In genomic region chr2:190670182-190670946, GRCh38 we compare ENCODE assay signal across 1 cellular context.
TF ChIP-seq lines count a peak whose summit lies in the region.

No MANE protein-coding gene starts in this region.

TF ChIP-seq in GM12878, 131 proteins besides CTCF, POLR2A, EP300 and RAD21 (continued from another document and continues in another):
- TF ChIP-seq MLLT1 (IDR thresholded peaks at IDR 0.05) (no peak), NBN (IDR thresholded peaks at IDR 0.05) (0 out of 2 replicates have a peak, but pooled peaks have one; percentile 44), RCOR1 (conservative IDR thresholded peaks at IDR 0.05; ENCODE audit: low read depth, low read length) (no peak), IKZF2 (IDR thresholded peaks at IDR 0.05) (peak; percentile 22 to 29; a peak in 2 of 4 replicates), KDM1A (IDR thresholded peaks at IDR 0.05; ENCODE audit: borderline replicate concordance) (no peak), FOS (IDR thresholded peaks at IDR 0.05; ENCODE audit: borderline replicate concordance, extremely low read depth, insufficient read length) (peak; percentile 1), ZNF622 (IDR thresholded peaks at IDR 0.05) (no peak), E2F4 (IDR thresholded peaks at IDR 0.05; ENCODE audit: low read depth, low read length) (no peak), NR2C1 (IDR thresholded peaks at IDR 0.05) (no peak), YBX1 (IDR thresholded peaks at IDR 0.05) (no peak), BACH1 (IDR thresholded peaks at IDR 0.05; ENCODE audit: borderline replicate concordance) (no peak), MTA2 (IDR thresholded peaks at IDR 0.05; ENCODE audit: low read depth) (peak; percentile 87; the same call in 1 of the 2 replicates), MYC (IDR thresholded peaks at IDR 0.05; ENCODE audit: insufficient read depth, insufficient read length, insufficient replicate concordance, low read length, severe bottlenecking) (no peak), USF1 (IDR thresholded peaks at IDR 0.05; ENCODE audit: borderline replicate concordance, extremely low read length, insufficient read depth, low read depth, low read length) (no peak), ZNF217 (IDR thresholded peaks at IDR 0.05) (peak; percentile 60; the same call in 1 of the 2 replicates), TCF3 (IDR thresholded peaks at IDR 0.05; ENCODE audit: borderline replicate concordance, insufficient read depth, low read depth, low read length) (no peak), CEBPB (IDR thresholded peaks at IDR 0.05; ENCODE audit: borderline replicate concordance in 1 of 2, low read depth in 2 of 2, low read length in 2 of 2) (no peak), IRF4 (IDR thresholded peaks at IDR 0.05; ENCODE audit: low read depth, low read length) (0 out of 2 replicates have a peak, but pooled peaks have one; percentile 23), MAX (IDR thresholded peaks at IDR 0.05; ENCODE audit: low read depth, low read length) (no peak), ZBED1 (IDR thresholded peaks at IDR 0.05; ENCODE audit: borderline replicate concordance) (no peak), RFX5 (IDR thresholded peaks at IDR 0.05; ENCODE audit: low read depth, low read length) (no peak), FOXM1 (IDR thresholded peaks at IDR 0.05; ENCODE audit: low read depth, low read length) (0 out of 2 replicates have a peak, but pooled peaks have one; percentile 41), MEF2A (IDR thresholded peaks at IDR 0.05; ENCODE audit: insufficient read depth, low read depth, low read length) (0 out of 2 replicates have a peak, but pooled peaks have one; percentile 9), ASH2L (IDR thresholded peaks at IDR 0.05; ENCODE audit: borderline replicate concordance, low read depth) (no peak), BCL3 (IDR thresholded peaks at IDR 0.05; ENCODE audit: borderline replicate concordance, insufficient read depth, low read depth, low read length, poor library complexity, severe bottlenecking) (no peak), ZNF207 (IDR thresholded peaks at IDR 0.05; ENCODE audit: borderline replicate concordance) (no peak), MXI1 (IDR thresholded peaks at IDR 0.05; ENCODE audit: low read depth, low read length) (no peak; the same call in 1 of the 2 replicates), NFIC (IDR thresholded peaks at IDR 0.05; ENCODE audit: low read depth, low read length) (no peak; the same call in 1 of the 2 replicates), GABPA (IDR thresholded peaks at IDR 0.05; ENCODE audit: low read depth) (0 out of 2 replicates have a peak, but pooled peaks have one; percentile 13), YY1 (IDR thresholded peaks at IDR 0.05; ENCODE audit: low read depth, low read length) (no peak), ATF3 (IDR thresholded peaks at IDR 0.05; ENCODE audit: borderline replicate concordance, extremely low read depth, low read depth, low read length) (no peak), HDAC6 (IDR thresholded peaks at IDR 0.05; ENCODE audit: unreplicated experiment) (no peak), FOXK2 (IDR thresholded peaks at IDR 0.05) (no peak), REST (IDR thresholded peaks at IDR 0.05; ENCODE audit: low read depth, low read length) (no peak), SP1 (IDR thresholded peaks at IDR 0.05; ENCODE audit: low read depth, low read length) (no peak), NR2F1 (conservative IDR thresholded peaks at IDR 0.05) (peak; percentile 32; the same call in 1 of the 2 replicates), SUZ12 (IDR thresholded peaks at IDR 0.05; ENCODE audit: unreplicated experiment) (no peak), ATF7 (IDR thresholded peaks at IDR 0.05; ENCODE audit: low read depth) (peak; percentile 84), RBBP5 (conservative IDR thresholded peaks at IDR 0.05) (no peak), CREM (IDR thresholded peaks at IDR 0.05; ENCODE audit: low read depth) (peak; percentile 89), MTA3 (IDR thresholded peaks at IDR 0.05; ENCODE audit: borderline replicate concordance, low read length) (no peak), SMC3 (IDR thresholded peaks at IDR 0.05; ENCODE audit: borderline replicate concordance, low read length) (no peak), EGR1 (IDR thresholded peaks at IDR 0.05; ENCODE audit: borderline replicate concordance in 1 of 2, low read depth in 2 of 2, low read length in 2 of 2) (no peak), PML (IDR thresholded peaks at IDR 0.05; ENCODE audit: low read length) (no peak), CREB1 (IDR thresholded peaks at IDR 0.05; ENCODE audit: low read depth) (peak; percentile 95), POLR2AphosphoS2 (IDR thresholded peaks at IDR 0.05; ENCODE audit: low read depth, low read length) (no peak), SRF (IDR thresholded peaks at IDR 0.05; ENCODE audit: low read depth in 2 of 2, low read length in 2 of 2) (no peak), ZSCAN29 (IDR thresholded peaks at IDR 0.05) (no peak), SPI1 (IDR thresholded peaks at IDR 0.05; ENCODE audit: borderline replicate concordance, insufficient read depth, low read depth, low read length) (no peak)
- TF ChIP-seq, protein P1, sequence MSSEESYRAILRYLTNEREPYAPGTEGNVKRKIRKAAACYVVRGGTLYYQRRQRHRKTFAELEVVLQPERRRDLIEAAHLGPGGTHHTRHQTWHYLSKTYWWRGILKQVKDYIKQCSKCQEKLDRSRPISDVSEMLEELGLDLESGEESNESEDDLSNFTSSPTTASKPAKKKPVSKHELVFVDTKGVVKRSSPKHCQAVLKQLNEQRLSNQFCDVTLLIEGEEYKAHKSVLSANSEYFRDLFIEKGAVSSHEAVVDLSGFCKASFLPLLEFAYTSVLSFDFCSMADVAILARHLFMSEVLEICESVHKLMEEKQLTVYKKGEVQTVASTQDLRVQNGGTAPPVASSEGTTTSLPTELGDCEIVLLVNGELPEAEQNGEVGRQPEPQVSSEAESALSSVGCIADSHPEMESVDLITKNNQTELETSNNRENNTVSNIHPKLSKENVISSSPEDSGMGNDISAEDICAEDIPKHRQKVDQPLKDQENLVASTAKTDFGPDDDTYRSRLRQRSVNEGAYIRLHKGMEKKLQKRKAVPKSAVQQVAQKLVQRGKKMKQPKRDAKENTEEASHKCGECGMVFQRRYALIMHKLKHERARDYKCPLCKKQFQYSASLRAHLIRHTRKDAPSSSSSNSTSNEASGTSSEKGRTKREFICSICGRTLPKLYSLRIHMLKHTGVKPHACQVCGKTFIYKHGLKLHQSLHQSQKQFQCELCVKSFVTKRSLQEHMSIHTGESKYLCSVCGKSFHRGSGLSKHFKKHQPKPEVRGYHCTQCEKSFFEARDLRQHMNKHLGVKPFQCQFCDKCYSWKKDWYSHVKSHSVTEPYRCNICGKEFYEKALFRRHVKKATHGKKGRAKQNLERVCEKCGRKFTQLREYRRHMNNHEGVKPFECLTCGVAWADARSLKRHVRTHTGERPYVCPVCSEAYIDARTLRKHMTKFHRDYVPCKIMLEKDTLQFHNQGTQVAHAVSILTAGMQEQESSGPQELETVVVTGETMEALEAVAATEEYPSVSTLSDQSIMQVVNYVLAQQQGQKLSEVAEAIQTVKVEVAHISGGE (CRISPR knock-in tag; IDR thresholded peaks at IDR 0.05), result no peak
- TF ChIP-seq, protein P2, sequence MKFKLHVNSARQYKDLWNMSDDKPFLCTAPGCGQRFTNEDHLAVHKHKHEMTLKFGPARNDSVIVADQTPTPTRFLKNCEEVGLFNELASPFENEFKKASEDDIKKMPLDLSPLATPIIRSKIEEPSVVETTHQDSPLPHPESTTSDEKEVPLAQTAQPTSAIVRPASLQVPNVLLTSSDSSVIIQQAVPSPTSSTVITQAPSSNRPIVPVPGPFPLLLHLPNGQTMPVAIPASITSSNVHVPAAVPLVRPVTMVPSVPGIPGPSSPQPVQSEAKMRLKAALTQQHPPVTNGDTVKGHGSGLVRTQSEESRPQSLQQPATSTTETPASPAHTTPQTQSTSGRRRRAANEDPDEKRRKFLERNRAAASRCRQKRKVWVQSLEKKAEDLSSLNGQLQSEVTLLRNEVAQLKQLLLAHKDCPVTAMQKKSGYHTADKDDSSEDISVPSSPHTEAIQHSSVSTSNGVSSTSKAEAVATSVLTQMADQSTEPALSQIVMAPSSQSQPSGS (IDR thresholded peaks at IDR 0.05; ENCODE audit: low read length), result no peak; the same call in 1 of the 2 replicates
- TF ChIP-seq, protein P3, sequence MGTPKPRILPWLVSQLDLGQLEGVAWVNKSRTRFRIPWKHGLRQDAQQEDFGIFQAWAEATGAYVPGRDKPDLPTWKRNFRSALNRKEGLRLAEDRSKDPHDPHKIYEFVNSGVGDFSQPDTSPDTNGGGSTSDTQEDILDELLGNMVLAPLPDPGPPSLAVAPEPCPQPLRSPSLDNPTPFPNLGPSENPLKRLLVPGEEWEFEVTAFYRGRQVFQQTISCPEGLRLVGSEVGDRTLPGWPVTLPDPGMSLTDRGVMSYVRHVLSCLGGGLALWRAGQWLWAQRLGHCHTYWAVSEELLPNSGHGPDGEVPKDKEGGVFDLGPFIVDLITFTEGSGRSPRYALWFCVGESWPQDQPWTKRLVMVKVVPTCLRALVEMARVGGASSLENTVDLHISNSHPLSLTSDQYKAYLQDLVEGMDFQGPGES (IDR thresholded peaks at IDR 0.05), result no peak
